In genomic region chr22:29702931-29703594, GRCh38 we compare ENCODE assay signal across 10 cellular contexts. TPM values are rescaled to one million over a fixed set of nuclear protein-coding genes. Genes with fewer than 3 reads are reported as not detected.
DNase-seq lines count a peak whose midpoint lies in the region; ATAC-seq and TF ChIP-seq lines count a peak whose summit lies in the region.
"Had no signal": no experiment of that assay in that cellular context is flagged by ENCODE, and none has a peak within 500 bp of the region (broad histone marks: within the 10 kb centered on the region; RNA-seq: fewer than 3 reads in every experiment).

No MANE protein-coding gene starts in this region.

- H3K9me3 Mint-ChIP-seq in CD8-positive, alpha-beta T cell, result no peaks in the 10 kb centered on the region
- H3K9me3 Mint-ChIP-seq: naive thymus-derived CD8-positive, alpha-beta T cell had no signal

- H3K27me3 Mint-ChIP-seq in CD8-positive, alpha-beta T cell (ENCODE audit: low read depth), result peaks cover 6% of the 10 kb centered on the region

- ATAC-seq in HG02885 (IDR thresholded peaks at IDR 0.05; ENCODE audit: poor library complexity, unreplicated experiment), result no peak
- no peak for ATAC-seq in CD8-positive, alpha-beta T cell
- ATAC-seq: activated CD8-positive, alpha-beta memory T cell treated with anti-CD3 and anti-CD28 coated beads, Interleukin-2, amount 10 ng/mL, durations not matched to agents 7 days and 5 days; naive thymus-derived CD8-positive, alpha-beta T cell had no signal

- no peak overlapping the region for H3K4me3 ChIP-seq in CD8-positive, alpha-beta T cell (ENCODE audit: low read depth, low read length)

- no peak overlapping the region for H3K27ac ChIP-seq in CD8-positive, alpha-beta T cell (ENCODE audit: low read depth, low read length)

- CTCF ChIA-PET in CD8-positive, alpha-beta T cell (lab: Charles Lee), result interaction anchor here (1.5 kb wide), 1 partner anchor 12 kb away, joined by 3 read pairs; no protein-coding TSS in a partner anchor

- peaks cover 5% of the 10 kb centered on the region for H3K4me1 Mint-ChIP-seq in CD8-positive, alpha-beta T cell (ENCODE audit: low read depth)

- no peak for TF ChIP-seq CTCF in CD8-positive, alpha-beta T cell (IDR thresholded peaks at IDR 0.05)

- H3K36me3 ChIP-seq in CD8-positive, alpha-beta T cell (ENCODE audit: insufficient read depth, low read length), result no peaks in the 10 kb centered on the region

- DNase-seq in COLO668 (lab: John Stamatoyannopoulos, UW; ENCODE audit: unreplicated experiment) (peak; percentile 55), NCI-H146 (lab: John Stamatoyannopoulos, UW) (peak; percentile 73), astrocyte of the hippocampus (ENCODE audit: low read depth, low spot score) (peak; percentile 38), midbrain (lab: John Stamatoyannopoulos, UW) (peak; percentile 62), GOT3 (lab: John Stamatoyannopoulos, UW) (no peak), T1000 (lab: John Stamatoyannopoulos, UW) (no peak)
- DNase-seq in CD8-positive, alpha-beta T cell, result no peak
- DNase-seq: activated CD8-positive, alpha-beta memory T cell treated with anti-CD3 and anti-CD28 coated beads, Interleukin-2, amount 10 ng/mL, durations not matched to agents 7 days and 5 days; naive thymus-derived CD8-positive, alpha-beta T cell had no signal

- intact Hi-C loops in CD8-positive, alpha-beta T cell (cut with DNase I, micrococcal nuclease), result no loop called here

- H3K27me3 ChIP-seq in CD8-positive, alpha-beta T cell (ENCODE audit: insufficient read depth, low read length), result no peaks in the 10 kb centered on the region

- H3K27ac Mint-ChIP-seq in CD8-positive, alpha-beta T cell, result no peak overlapping the region
- H3K27ac Mint-ChIP-seq: activated CD8-positive, alpha-beta memory T cell treated with anti-CD3 and anti-CD28 coated beads, Interleukin-2, amount 10 ng/mL, durations not matched to agents 7 days and 5 days; naive thymus-derived CD8-positive, alpha-beta T cell had no signal

- no peak overlapping the region for H3K4me3 Mint-ChIP-seq in CD8-positive, alpha-beta T cell
- H3K4me3 Mint-ChIP-seq: activated CD8-positive, alpha-beta memory T cell treated with anti-CD3 and anti-CD28 coated beads, Interleukin-2, amount 10 ng/mL, durations not matched to agents 7 days and 5 days had no signal

- H3K9me3 ChIP-seq in CD8-positive, alpha-beta T cell (ENCODE audit: low read length), result no peaks in the 10 kb centered on the region

- POLR2A ChIA-PET in CD8-positive, alpha-beta T cell (lab: Charles Lee), result no interaction called here

- peaks cover 2% of the 10 kb centered on the region for H3K36me3 Mint-ChIP-seq in CD8-positive, alpha-beta T cell
- H3K36me3 Mint-ChIP-seq: activated CD8-positive, alpha-beta memory T cell treated with anti-CD3 and anti-CD28 coated beads, Interleukin-2, amount 10 ng/mL, durations not matched to agents 7 days and 5 days had no signal

- H3K4me1 ChIP-seq in CD8-positive, alpha-beta T cell (ENCODE audit: insufficient read depth, low read length), result peaks cover 10% of the 10 kb centered on the region

RNA-seq across cellular contexts. Expression of gene CABP7, which starts 16.7 kb away (rescaled TPM):
- under 1 TPM; 0.25 to 0.52 TPM for total RNA-seq in CD8-positive, alpha-beta T cell
- total RNA-seq: activated CD8-positive, alpha-beta memory T cell treated with anti-CD3 and anti-CD28 coated beads, Interleukin-2, amount 10 ng/mL, durations not matched to agents 7 days and 5 days had no signal

Comparison
In these comparisons a context has a peak if more than half of its experiments do, and no peak if none do; other contexts are left out.
1. DNase-seq: peak in COLO668 (single experiment), NCI-H146 (single experiment), astrocyte of the hippocampus (single experiment) and midbrain (single experiment); none in GOT3 (single experiment), CD8-positive, alpha-beta T cell (0 of 7) and T1000 (single experiment).